14 cellular contexts compared by ENCODE assay signal in the genomic region with DNA sequence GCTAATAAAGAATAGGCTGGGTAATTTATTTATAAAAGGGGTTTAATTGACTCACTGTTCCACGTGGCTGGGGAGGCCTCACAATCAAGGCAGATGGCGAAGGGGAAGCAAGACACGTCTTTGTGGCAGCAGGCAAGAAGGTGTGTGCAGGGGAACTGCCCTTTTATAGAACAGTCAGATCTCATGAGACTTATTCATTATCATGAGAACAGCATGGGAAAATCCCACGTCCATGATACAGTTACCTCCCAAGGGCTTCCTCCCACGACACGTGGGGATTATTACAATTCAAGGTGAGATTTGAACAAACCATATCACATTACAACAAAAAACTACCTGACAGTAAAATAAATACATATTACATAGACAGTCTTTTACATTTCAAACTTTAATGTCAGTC.
DNase-seq lines count a peak whose midpoint lies in the region; ATAC-seq and TF ChIP-seq lines count a peak whose summit lies in the region.
"Had no signal": no experiment of that assay in that cellular context is flagged by ENCODE, and none has a peak within 500 bp of the region (broad histone marks: within the 10 kb centered on the region; RNA-seq: fewer than 3 reads in every experiment).

No MANE protein-coding gene starts in this region.

- DNase-seq in GM12865 (ENCODE audit: low read depth) (peak; percentile 91), chondrocyte (ENCODE audit: low spot score) (no peak), brain microvascular endothelial cell (no peak), iPS-NIHi11 (ENCODE audit: low spot score) (no peak)
- DNase-seq in activated CD4-positive, alpha-beta T cell treated with anti-CD3 and anti-CD28 coated beads for 1 hour, result no peak
- DNase-seq: activated naive CD4-positive, alpha-beta T cell treated with Interleukin-2 at 50 U/mL for 16 hours; CD4-positive, alpha-beta memory T cell; midbrain; SIG-M5; transverse colon had no signal

- in situ Hi-C loops in brain microvascular endothelial cell (cut with HindIII; ENCODE audit: low pct_ligation_motif_present, low sequenced_read_pairs), result no loop called here

- H3K27me3 ChIP-seq in SU-DHL-6 (ENCODE audit: low read length), result no peaks in the 10 kb centered on the region
- no peaks in the 10 kb centered on the region for H3K27me3 ChIP-seq in brain microvascular endothelial cell (replicated peaks)
- H3K27me3 ChIP-seq: transverse colon had no signal

- H4K20me1 ChIP-seq in SU-DHL-6 (ENCODE audit: low read depth, low read length), result no peaks in the 10 kb centered on the region

- H3K9me2 ChIP-seq in SU-DHL-6 (replicated peaks; ENCODE audit: insufficient read depth, low read length), result no peaks in the 10 kb centered on the region

- peak overlapping the region; percentile 30 for H3K4me2 ChIP-seq in SU-DHL-6 (ENCODE audit: low read depth, low read length, poor library complexity, severe bottlenecking)

- H3K79me2 ChIP-seq in SU-DHL-6 (ENCODE audit: insufficient read depth, low read length), result no peaks in the 10 kb centered on the region

- H3K4me1 Mint-ChIP-seq in chondrocyte (ENCODE audit: low read depth), result peaks cover 20% of the 10 kb centered on the region
- H3K4me1 Mint-ChIP-seq: CD4-positive, alpha-beta memory T cell had no signal

- H3K27ac ChIP-seq in SU-DHL-6 (ENCODE audit: low read depth, low read length) (peak overlapping the region; percentile 12; the same call in 1 of the 2 replicates), brain microvascular endothelial cell (no peak overlapping the region)
- H3K27ac ChIP-seq: HL-60, transverse colon had no signal

- H3K27me3 Mint-ChIP-seq in chondrocyte (ENCODE audit: low read depth), result no peaks in the 10 kb centered on the region
- H3K27me3 Mint-ChIP-seq: CD4-positive, alpha-beta memory T cell had no signal

- no peaks in the 10 kb centered on the region for H3K36me3 ChIP-seq in SU-DHL-6 (ENCODE audit: low read length)
- no peaks in the 10 kb centered on the region for H3K36me3 ChIP-seq in brain microvascular endothelial cell (replicated peaks)
- H3K36me3 ChIP-seq: transverse colon had no signal

- no peak overlapping the region for H3K9ac ChIP-seq in SU-DHL-6 (ENCODE audit: low read length)

- no peak overlapping the region for H3K4me3 Mint-ChIP-seq in chondrocyte (ENCODE audit: unreplicated experiment)
- H3K4me3 Mint-ChIP-seq: CD4-positive, alpha-beta memory T cell had no signal

- ATAC-seq in GM19397 (IDR thresholded peaks at IDR 0.05; ENCODE audit: unreplicated experiment) (peak; percentile 76), HG03378 (IDR thresholded peaks at IDR 0.05; ENCODE audit: unreplicated experiment) (peak; percentile 58)

- no peaks in the 10 kb centered on the region for H3F3A ChIP-seq in SU-DHL-6 (ENCODE audit: insufficient read depth)

- H3K9me3 Mint-ChIP-seq in chondrocyte (ENCODE audit: low read depth), result no peaks in the 10 kb centered on the region

- no peak overlapping the region for H2AFZ ChIP-seq in SU-DHL-6 (ENCODE audit: low read depth, low read length, severe bottlenecking)

- H3K9me3 ChIP-seq in SU-DHL-6 (ENCODE audit: insufficient read depth, low read length), result no peaks in the 10 kb centered on the region
- H3K9me3 ChIP-seq: transverse colon had no signal

- no peak overlapping the region for H3K27ac Mint-ChIP-seq in chondrocyte (ENCODE audit: unreplicated experiment)
- H3K27ac Mint-ChIP-seq: CD4-positive, alpha-beta memory T cell had no signal

- TF ChIP-seq CTCF in GM12865 (IDR thresholded peaks at IDR 0.05; ENCODE audit: insufficient read depth, low read depth, low read length, missing control alignments), result no peak
- no peak for TF ChIP-seq CTCF in SU-DHL-6 (IDR thresholded peaks at IDR 0.05; ENCODE audit: insufficient read depth, low read length, poor library complexity, severe bottlenecking)
- TF ChIP-seq CTCF in chondrocyte (IDR thresholded peaks at IDR 0.05), result no peak
- TF ChIP-seq CTCF in brain microvascular endothelial cell (IDR thresholded peaks at IDR 0.05; ENCODE audit: low read depth, low read length, missing control alignments), result no peak

- H3K4me3 ChIP-seq in GM12865 (ENCODE audit: low read depth, low read length) (peak overlapping the region; percentile 73), SU-DHL-6 (ENCODE audit: insufficient read depth, low read length, poor library complexity, severe bottlenecking) (no peak overlapping the region), brain microvascular endothelial cell (ENCODE audit: low read depth, low read length) (no peak overlapping the region)
- H3K4me3 ChIP-seq: transverse colon had no signal

- no peaks in the 10 kb centered on the region for H3K36me3 Mint-ChIP-seq in chondrocyte (ENCODE audit: low read depth)
- H3K36me3 Mint-ChIP-seq: CD4-positive, alpha-beta memory T cell had no signal
